In genomic region chr10:4217187-4217586, GRCh38 we compare ENCODE assay signal across 24 cellular contexts.
DNase-seq lines count a peak whose midpoint lies in the region; ATAC-seq, FAIRE-seq and TF ChIP-seq lines count a peak whose summit lies in the region.
"Had no signal": no experiment of that assay in that cellular context is flagged by ENCODE, and none has a peak within 500 bp of the region (broad histone marks: within the 10 kb centered on the region; RNA-seq: fewer than 3 reads in every experiment).

No MANE protein-coding gene starts in this region.

- H3K36me3 Mint-ChIP-seq in CD8-positive, alpha-beta memory T cell: peaks cover 0 to 3% (median 0%) of the 10 kb centered on the region in 3 donors
- H3K36me3 Mint-ChIP-seq: CD8-positive, alpha-beta T cell had no signal

- H3K4me3 ChIP-seq in Panc1 (ENCODE audit: low read depth in 2 of 2, low read length in 2 of 2) (peak overlapping the region; percentile 11 to 39; a peak in 3 of 4 replicates), endothelial cell of umbilical vein (replicated peaks in 1 of 3; ENCODE audit: insufficient read depth in 1 of 3, low read depth in 1 of 3, low read length in 3 of 3) (no peak overlapping the region), small intestine (ENCODE audit: low read depth in 1 of 2, low read length in 2 of 2) (no peak overlapping the region), HAP-1 (no peak overlapping the region)
- no peak overlapping the region for H3K4me3 ChIP-seq in CD8-positive, alpha-beta memory T cell (ENCODE audit: low read length)
- H3K4me3 ChIP-seq: SJSA1 had no signal

- ATAC-seq in Panc1: peak; percentile 86
- ATAC-seq: CD8-positive, alpha-beta T cell had no signal

- no peak overlapping the region for H3K4me2 ChIP-seq in endothelial cell of umbilical vein (ENCODE audit: insufficient read depth, low read length)

- no peaks in the 10 kb centered on the region for H3K36me3 ChIP-seq in Panc1 (ENCODE audit: control insufficient read depth, insufficient read depth, low read length)
- H3K36me3 ChIP-seq in endothelial cell of umbilical vein (ENCODE audit: control insufficient read depth in 2 of 2, extremely low read depth in 1 of 2, insufficient read depth in 2 of 2, low read length in 2 of 2): no peaks in the 10 kb centered on the region
- no peaks in the 10 kb centered on the region for H3K36me3 ChIP-seq in small intestine (ENCODE audit: control insufficient read depth in 2 of 2, insufficient read depth in 2 of 2, low read length in 2 of 2)
- no peaks in the 10 kb centered on the region for H3K36me3 ChIP-seq in CD8-positive, alpha-beta memory T cell (ENCODE audit: insufficient read depth, low read length)
- H3K36me3 ChIP-seq in HAP-1 (replicated peaks): no peaks in the 10 kb centered on the region
- H3K36me3 ChIP-seq: Peyer's patch, SJSA1 had no signal

- dilution Hi-C loops in endothelial cell of umbilical vein (cut with MboI; ENCODE audit: extremely low pct_ligation_motif_present, low sequenced_read_pairs): no loop called here

- peaks cover 2 to 8% of the 10 kb centered on the region in 2 donors for H3K27me3 Mint-ChIP-seq in CD8-positive, alpha-beta memory T cell

- 14 to 56% (median 33%) methylated on average over 5 of the region's 5 CpGs for WGBS in small intestine, 3 donors

- TF ChIP-seq POLR2A in endothelial cell of umbilical vein (IDR thresholded peaks at IDR 0.05; ENCODE audit: low read depth, low read length): no peak

- peaks cover 0 to 2% (median 0%) of the 10 kb centered on the region in 5 donors for H3K9me3 Mint-ChIP-seq in CD8-positive, alpha-beta memory T cell
- H3K9me3 Mint-ChIP-seq: CD8-positive, alpha-beta T cell; H9 had no signal

- intact Hi-C loops in Panc1 (cut with micrococcal nuclease; ENCODE audit: unreplicated experiment) (no loop called here), endothelial cell of umbilical vein (cut with micrococcal nuclease) (no loop called here)

- POLR2A ChIA-PET in Panc1 (lab: Charles Lee): no interaction called here
- POLR2A ChIA-PET in endothelial cell of umbilical vein (lab: Charles Lee): no interaction called here
- POLR2A ChIA-PET in CD8-positive, alpha-beta memory T cell (lab: Charles Lee): no interaction called here

- TF ChIP-seq CTCF in Panc1 (IDR thresholded peaks at IDR 0.05) (no peak), endothelial cell of umbilical vein (IDR thresholded peaks at IDR 0.05; ENCODE audit: extremely low read depth in 1 of 2, insufficient read depth in 1 of 2, low read depth in 1 of 2, low read length in 2 of 2) (no peak), D721Med (IDR thresholded peaks at IDR 0.05; ENCODE audit: insufficient read depth, missing control alignments) (no peak)

- no peak overlapping the region for H2AFZ ChIP-seq in endothelial cell of umbilical vein (ENCODE audit: low read depth, low read length)

- H3K27ac ChIP-seq in Panc1 (ENCODE audit: low read length): peak overlapping the region; percentile 75
- no peak overlapping the region for H3K27ac ChIP-seq in endothelial cell of umbilical vein (ENCODE audit: insufficient read depth, low read depth, low read length)
- H3K27ac ChIP-seq in small intestine (ENCODE audit: low read depth in 1 of 2, low read length in 1 of 2): peak overlapping the region in 1 of 2 donors; percentile 41
- no peak overlapping the region for H3K27ac ChIP-seq in CD8-positive, alpha-beta memory T cell (ENCODE audit: low read depth, low read length)
- H3K27ac ChIP-seq: SJSA1 had no signal

- H3K4me1 Mint-ChIP-seq in CD8-positive, alpha-beta memory T cell: no peaks in the 10 kb centered on the region

- no peaks in the 10 kb centered on the region for H4K20me1 ChIP-seq in endothelial cell of umbilical vein (replicated peaks; ENCODE audit: control insufficient read depth, extremely low read depth, insufficient read depth, low read length)

- no TSS peak for BruUV-seq in Panc1 (replicated peaks; lab: Mats Ljungman, UMichigan)
- no TSS peak for BruUV-seq in endothelial cell of umbilical vein (replicated peaks; lab: Mats Ljungman, UMichigan)

- H3K9me3 ChIP-seq in Panc1 (ENCODE audit: control insufficient read depth, insufficient read depth, low read depth, low read length): peaks cover 4% of the 10 kb centered on the region; the same call in 1 of the 2 replicates
- no peaks in the 10 kb centered on the region for H3K9me3 ChIP-seq in endothelial cell of umbilical vein (replicated peaks; ENCODE audit: control insufficient read depth, insufficient read depth, low read length)
- no peaks in the 10 kb centered on the region for H3K9me3 ChIP-seq in small intestine (ENCODE audit: control insufficient read depth, low read depth)
- no peaks in the 10 kb centered on the region for H3K9me3 ChIP-seq in CD8-positive, alpha-beta memory T cell (ENCODE audit: low read length)
- H3K9me3 ChIP-seq in HAP-1: no peaks in the 10 kb centered on the region; the same call in 1 of the 2 replicates
- H3K9me3 ChIP-seq: Peyer's patch, SJSA1 had no signal

- in situ Hi-C loops in Panc1 (cut with HindIII; ENCODE audit: low pct_unique_long_range_greater_than_20kb, low sequenced_read_pairs) (no loop called here), HAP-1 (cut with MboI; ENCODE audit: low sequenced_read_pairs) (no loop called here)

- H3K27me3 ChIP-seq in Panc1 (ENCODE audit: control insufficient read depth, insufficient read depth, low read length) (no peaks in the 10 kb centered on the region), endothelial cell of umbilical vein (ENCODE audit: control insufficient read depth in 2 of 2, insufficient read depth in 2 of 2, low read length in 2 of 2) (no peaks in the 10 kb centered on the region), small intestine (ENCODE audit: control insufficient read depth in 2 of 2, insufficient read depth in 2 of 2, low read length in 2 of 2) (no peaks in the 10 kb centered on the region), HAP-1 (ENCODE audit: low read depth) (no peaks in the 10 kb centered on the region)
- no peaks in the 10 kb centered on the region for H3K27me3 ChIP-seq in CD8-positive, alpha-beta memory T cell (ENCODE audit: insufficient read depth, low read length, poor library complexity, severe bottlenecking)
- H3K27me3 ChIP-seq: Peyer's patch, SJSA1 had no signal

- DNase-seq in NCI-H748 (lab: John Stamatoyannopoulos, UW; ENCODE audit: unreplicated experiment): peak; percentile 6
- DNase-seq in NCI-H748 treated with DMSO at 0.1 percent for 48 hours (lab: John Stamatoyannopoulos, UW): no peak
- DNase-seq in Panc1 (ENCODE audit: low read depth, low spot score): no peak
- DNase-seq in endothelial cell of umbilical vein (ENCODE audit: low read depth, low spot score): no peak
- DNase-seq in small intestine: peak; percentile 89
- DNase-seq in CD8-positive, alpha-beta memory T cell: no peak
- no peak for DNase-seq in D721Med (ENCODE audit: insufficient read length, low spot score)
- DNase-seq in HAP-1 (ENCODE audit: low spot score in 2 of 2): no peak
- DNase-seq: 8988T; AML-193; C1 segment of cervical spinal cord; Calu3; CD8-positive, alpha-beta T cell; DMS79; H9; KBM-7; MM.1S; NCI-H1048; NCI-H1417 treated with DMSO at 0.1 percent for 48 hours; NCI-H187; NCI-H69; SW 1271 had no signal

- H3K4me1 ChIP-seq in Panc1 (ENCODE audit: control insufficient read depth, insufficient read depth, low read length) (peaks cover 24% of the 10 kb centered on the region), endothelial cell of umbilical vein (ENCODE audit: control insufficient read depth, extremely low read depth, insufficient read depth, low read length) (peaks cover 7% of the 10 kb centered on the region), small intestine (ENCODE audit: control insufficient read depth in 2 of 2, insufficient read depth in 1 of 2, low read depth in 1 of 2, low read length in 1 of 2) (peaks cover 0 to 2% of the 10 kb centered on the region in 2 donors), HAP-1 (no peaks in the 10 kb centered on the region)
- no peaks in the 10 kb centered on the region for H3K4me1 ChIP-seq in CD8-positive, alpha-beta memory T cell (ENCODE audit: insufficient read depth, low read length)
- H3K4me1 ChIP-seq: SJSA1 had no signal

- H3K27ac Mint-ChIP-seq in CD8-positive, alpha-beta memory T cell: no peak overlapping the region
- H3K27ac Mint-ChIP-seq: CD8-positive, alpha-beta T cell had no signal

- CTCF ChIA-PET in Panc1 (lab: Charles Lee) (interaction anchor here (0.8 kb wide), 1 partner anchor 47 kb away, joined by 3 read pairs; no protein-coding TSS in a partner anchor), endothelial cell of umbilical vein (lab: Charles Lee) (no interaction called here)
- CTCF ChIA-PET in CD8-positive, alpha-beta memory T cell (lab: Charles Lee): no interaction called here

- H3K79me2 ChIP-seq in endothelial cell of umbilical vein (ENCODE audit: control insufficient read depth, insufficient read depth, low read length): no peaks in the 10 kb centered on the region

- FAIRE-seq in endothelial cell of umbilical vein (lab: Jason Lieb, UNC): peak; percentile 31
- FAIRE-seq in small intestine (lab: Jason Lieb, UNC): no peak
- FAIRE-seq in D721Med (lab: Jason Lieb, UNC): no peak

- no peak overlapping the region for H3K4me3 Mint-ChIP-seq in CD8-positive, alpha-beta memory T cell
- H3K4me3 Mint-ChIP-seq: CD8-positive, alpha-beta T cell; H9 had no signal

- no peaks in the 10 kb centered on the region for H3K9me1 ChIP-seq in endothelial cell of umbilical vein (replicated peaks; ENCODE audit: control insufficient read depth, extremely low read depth, insufficient read depth, low read length)

- H3K9ac ChIP-seq in endothelial cell of umbilical vein (replicated peaks; ENCODE audit: extremely low read depth, insufficient read depth, low read length): no peak overlapping the region

TF ChIP-seq in endothelial cell of umbilical vein, 7 proteins besides CTCF, POLR2A, EP300 and RAD21:
- no peak for TF ChIP-seq GATA2 (IDR thresholded peaks at IDR 0.05; ENCODE audit: insufficient read depth, insufficient read length, low read depth, low read length)
- TF ChIP-seq POLR2AphosphoS5 (IDR thresholded peaks at IDR 0.05; ENCODE audit: insufficient read depth, low read depth, low read length): no peak
- no peak for TF ChIP-seq JUN (IDR thresholded peaks at IDR 0.05; ENCODE audit: borderline replicate concordance, insufficient read depth, insufficient read length, low read depth)
- TF ChIP-seq MAX (IDR thresholded peaks at IDR 0.05; ENCODE audit: insufficient read depth, insufficient read length): no peak
- no peak for TF ChIP-seq EZH2 (IDR thresholded peaks at IDR 0.05; ENCODE audit: borderline replicate concordance, low read depth, low read length, severe bottlenecking)
- no peak for TF ChIP-seq MYC (IDR thresholded peaks at IDR 0.05; ENCODE audit: low read depth, low read length)
- no peak for TF ChIP-seq FOS (IDR thresholded peaks at IDR 0.05; ENCODE audit: borderline replicate concordance, insufficient read depth, low read length)

Comparison
In these comparisons a context has a peak if more than half of its experiments do, and no peak if none do; other contexts are left out.
1. DNase-seq: peak in NCI-H748 (single experiment) and small intestine (single experiment); none in NCI-H748 treated with DMSO at 0.1 percent for 48 hours (single experiment), Panc1 (single experiment), endothelial cell of umbilical vein (single experiment), CD8-positive, alpha-beta memory T cell (0 of 5), D721Med (single experiment) and HAP-1 (0 of 2).
2. H3K4me3 ChIP-seq: peak in Panc1 (2 of 2); none in endothelial cell of umbilical vein (0 of 3), small intestine (0 of 2), CD8-positive, alpha-beta memory T cell (single experiment) and HAP-1 (single experiment).